ENCODE assay signal across 23 cellular contexts in genomic region chr22:19367763-19368367, GRCh38.
"Had no signal": no experiment of that assay in that cellular context is flagged by ENCODE, and none has a peak within 500 bp of the region (broad histone marks: within the 10 kb centered on the region; RNA-seq: fewer than 3 reads in every experiment).

No MANE protein-coding gene starts in this region.

- H3K27ac Mint-ChIP-seq: activated CD4-positive, alpha-beta T cell treated with anti-CD3 and anti-CD28 coated beads for 36 hours; activated naive CD4-positive, alpha-beta T cell treated with anti-CD3 and anti-CD28 coated beads for 36 hours; activated naive CD8-positive, alpha-beta T cell; activated T-helper 17 cell treated with anti-CD3 and anti-CD28 coated beads, Interleukin-2, amount 50 U/mL, for 72 hours; T-cell had no signal

- DNase-seq: activated CD4-positive, alpha-beta T cell treated with anti-CD3 and anti-CD28 coated beads for 36 hours; activated CD4-positive, alpha-beta T cell treated with anti-CD3 and anti-CD28 coated beads, Interleukin-2, amount 50 U/mL, for 4 hours; activated gamma-delta T cell; activated naive CD4-positive, alpha-beta T cell treated with anti-CD3 and anti-CD28 coated beads for 36 hours; activated T-cell treated with anti-CD3 and anti-CD28 coated beads, Interleukin-2, amount 50 U/mL, for 48 hours; anterior cingulate cortex; cerebellar nuclear complex; KG1; NCI-H1048; NCI-H146; NCI-H187 treated with DMSO at 0.1 percent for 48 hours; NCI-H2081 treated with DMSO at 0.1 percent for 48 hours; NCI-H2171; NCI-H2227 treated with DMSO at 0.1 percent for 48 hours; NCI-H82; SIG-M5; T-cell; T-helper 2 cell; T1000 had no signal

- H3K27ac ChIP-seq: adrenal gland, VCaP had no signal

- H3K4me3 Mint-ChIP-seq: activated CD4-positive, alpha-beta T cell treated with anti-CD3 and anti-CD28 coated beads for 36 hours; activated naive CD4-positive, alpha-beta T cell treated with anti-CD3 and anti-CD28 coated beads for 36 hours; activated naive CD8-positive, alpha-beta T cell; activated T-helper 17 cell treated with anti-CD3 and anti-CD28 coated beads, Interleukin-2, amount 50 U/mL, for 72 hours; T-cell had no signal

- ATAC-seq: activated CD4-positive, alpha-beta T cell treated with anti-CD3 and anti-CD28 coated beads for 36 hours; activated T-helper 17 cell treated with anti-CD3 and anti-CD28 coated beads, Interleukin-2, amount 50 U/mL, for 72 hours; T-cell had no signal

- H3K4me3 ChIP-seq: adrenal gland had no signal

- H3K9me3 Mint-ChIP-seq: activated naive CD4-positive, alpha-beta T cell treated with anti-CD3 and anti-CD28 coated beads for 36 hours; activated T-helper 17 cell treated with anti-CD3 and anti-CD28 coated beads, Interleukin-2, amount 50 U/mL, for 72 hours; T-cell had no signal

- H3K27me3 Mint-ChIP-seq: activated CD4-positive, alpha-beta T cell treated with anti-CD3 and anti-CD28 coated beads for 36 hours; activated naive CD8-positive, alpha-beta T cell; activated T-helper 17 cell treated with anti-CD3 and anti-CD28 coated beads, Interleukin-2, amount 50 U/mL, for 72 hours; T-cell had no signal

- H3K4me1 Mint-ChIP-seq: activated CD4-positive, alpha-beta T cell treated with anti-CD3 and anti-CD28 coated beads for 36 hours had no signal
